9 cellular contexts compared by ENCODE assay signal in the genomic region with DNA sequence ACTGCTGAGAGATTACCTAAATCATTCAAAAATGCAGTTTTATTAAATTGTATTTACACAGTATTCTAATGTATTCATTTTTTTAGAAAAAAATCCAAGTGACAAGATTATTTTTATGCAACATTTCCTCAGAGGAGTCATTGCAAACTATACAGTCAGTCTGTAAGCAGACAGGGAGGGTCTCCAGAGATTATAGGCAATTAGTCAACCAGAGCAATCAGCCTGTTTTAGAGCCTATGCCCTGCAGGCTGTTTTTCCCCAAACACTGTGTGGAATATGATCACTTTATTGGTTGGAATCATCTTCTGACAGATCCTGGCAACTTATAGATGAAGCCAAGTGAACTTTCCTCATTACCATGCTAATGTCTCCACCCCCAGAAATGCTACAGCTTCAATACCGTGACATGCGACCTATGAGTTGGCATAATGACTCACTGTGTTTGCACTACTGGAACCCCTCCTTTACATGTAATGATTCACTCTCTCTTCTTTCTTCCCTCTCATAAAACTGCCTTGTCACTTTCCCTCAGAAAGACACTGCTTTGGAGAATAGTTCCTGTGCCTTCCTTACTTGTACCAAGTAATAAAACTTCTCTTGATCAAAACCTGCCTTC.
DNase-seq lines count a peak whose midpoint lies in the region; ATAC-seq, FAIRE-seq and TF ChIP-seq lines count a peak whose summit lies in the region.
"Had no signal": no experiment of that assay in that cellular context is flagged by ENCODE, and none has a peak within 500 bp of the region (broad histone marks: within the 10 kb centered on the region; RNA-seq: fewer than 3 reads in every experiment).

No MANE protein-coding gene starts in this region.

- H3K4me1 ChIP-seq in HUES48 (ENCODE audit: control insufficient read depth, insufficient read depth, low read length) (no peaks in the 10 kb centered on the region), keratinocyte (ENCODE audit: control insufficient read depth, extremely low read depth, insufficient read depth, low read length) (no peaks in the 10 kb centered on the region), ovary (ENCODE audit: insufficient read depth) (no peaks in the 10 kb centered on the region)

- no peak overlapping the region for H3K4me3 ChIP-seq in HUES48 (ENCODE audit: low read depth, low read length)
- H3K4me3 ChIP-seq in WI38 (ENCODE audit: low read depth, low read length): 0 out of 2 replicates have a peak overlapping the region, but pooled peaks have one; percentile 5
- no peak overlapping the region for H3K4me3 ChIP-seq in keratinocyte (ENCODE audit: control insufficient read depth in 2 of 3, extremely low read depth in 1 of 3, insufficient read depth in 2 of 3, low read depth in 1 of 3, low read length in 3 of 3)
- no peak overlapping the region for H3K4me3 ChIP-seq in ovary

- intact Hi-C loops in activated naive CD4-positive, alpha-beta T cell treated with anti-CD3 and anti-CD28 coated beads for 36 hours (cut with micrococcal nuclease): no loop called here
- intact Hi-C loops in ovary (cut with DNase I): no loop called here

- H3K27ac ChIP-seq in HUES48 (ENCODE audit: low read depth, low read length) (peak overlapping the region; percentile 73), keratinocyte (ENCODE audit: control insufficient read depth, insufficient read depth, low read length) (no peak overlapping the region), ovary (no peak overlapping the region)

- no peak for TF ChIP-seq CTCF in WI38 (IDR thresholded peaks at IDR 0.05; ENCODE audit: low read depth, low read length)
- TF ChIP-seq CTCF in keratinocyte (optimal IDR thresholded peaks at IDR 0.05 in 1 of 3, IDR thresholded peaks at IDR 0.05 in 1 of 3, conservative IDR thresholded peaks at IDR 0.05 in 1 of 3; ENCODE audit: extremely low read depth in 1 of 3, insufficient read depth in 2 of 3, low read length in 3 of 3): no peak
- no peak for TF ChIP-seq CTCF in ovary (IDR thresholded peaks at IDR 0.05)

- CTCF ChIA-PET in activated naive CD4-positive, alpha-beta T cell treated with anti-CD3 and anti-CD28 coated beads for 36 hours (lab: Charles Lee): no interaction called here

- no peak overlapping the region for H3K9ac ChIP-seq in HUES48 (ENCODE audit: low read depth, low read length)
- H3K9ac ChIP-seq in keratinocyte (ENCODE audit: control insufficient read depth, extremely low read depth, insufficient read depth, low read length): no peak overlapping the region

- H3K36me3 ChIP-seq in HUES48 (ENCODE audit: control insufficient read depth, insufficient read depth, low read length) (no peaks in the 10 kb centered on the region), keratinocyte (ENCODE audit: control insufficient read depth in 2 of 2, extremely low read depth in 1 of 2, insufficient read depth in 2 of 2, low read length in 2 of 2) (no peaks in the 10 kb centered on the region), ovary (no peaks in the 10 kb centered on the region)

- dilution Hi-C loops in keratinocyte (cut with MboI; ENCODE audit: extremely low pct_ligation_motif_present, low sequenced_read_pairs): no loop called here

- ATAC-seq in HG02610 (IDR thresholded peaks at IDR 0.05; ENCODE audit: unreplicated experiment) (no peak), left lobe of liver (no peak)

- H2AFZ ChIP-seq in keratinocyte (ENCODE audit: control insufficient read depth, low read length): no peak overlapping the region

- H3K4me2 ChIP-seq in keratinocyte (ENCODE audit: control insufficient read depth, extremely low read depth, insufficient read depth, low read depth, low read length): no peak overlapping the region

- H3K4me3 Mint-ChIP-seq in activated naive CD4-positive, alpha-beta T cell treated with anti-CD3 and anti-CD28 coated beads for 36 hours: no peak overlapping the region

- H3K79me2 ChIP-seq in keratinocyte (ENCODE audit: control insufficient read depth, insufficient read depth, low read length): no peaks in the 10 kb centered on the region

- H3K9me3 ChIP-seq in HUES48 (ENCODE audit: control insufficient read depth, insufficient read depth, low read length) (peaks cover 10% of the 10 kb centered on the region), keratinocyte (ENCODE audit: control insufficient read depth, low read depth, low read length) (no peaks in the 10 kb centered on the region), ovary (no peaks in the 10 kb centered on the region)

- no peak overlapping the region for H3K27ac Mint-ChIP-seq in activated naive CD4-positive, alpha-beta T cell treated with anti-CD3 and anti-CD28 coated beads for 36 hours

- no peak for TF ChIP-seq EP300 in ovary (IDR thresholded peaks at IDR 0.05)

- peaks cover 3% of the 10 kb centered on the region for H3K9me3 Mint-ChIP-seq in activated naive CD4-positive, alpha-beta T cell treated with anti-CD3 and anti-CD28 coated beads for 36 hours

- FAIRE-seq in keratinocyte (lab: Jason Lieb, UNC): peak; percentile 65

- 49 to 64% (median 55%) methylated on average over 2 of the region's 2 CpGs for WGBS in ovary, 3 donors

- H3K27me3 Mint-ChIP-seq in activated naive CD4-positive, alpha-beta T cell treated with anti-CD3 and anti-CD28 coated beads for 36 hours (ENCODE audit: low read depth): no peaks in the 10 kb centered on the region

- TF ChIP-seq POLR2A in ovary (IDR thresholded peaks at IDR 0.05): no peak

- H4K20me1 ChIP-seq in keratinocyte (ENCODE audit: control insufficient read depth, extremely low read depth, insufficient read depth, low read length): no peaks in the 10 kb centered on the region

- H3K9me1 ChIP-seq in keratinocyte (ENCODE audit: control insufficient read depth, extremely low read depth, insufficient read depth, low read length): no peaks in the 10 kb centered on the region

- no peaks in the 10 kb centered on the region for H3K4me1 Mint-ChIP-seq in activated naive CD4-positive, alpha-beta T cell treated with anti-CD3 and anti-CD28 coated beads for 36 hours (ENCODE audit: low read depth)

- DNase-seq in AG20443 (ENCODE audit: low spot score) (peak; percentile 62), keratinocyte (ENCODE audit: low read depth, low spot score) (no peak), left lobe of liver (ENCODE audit: low spot score) (no peak), ovary (no peak)
- no peak for DNase-seq in activated naive CD4-positive, alpha-beta T cell treated with anti-CD3 and anti-CD28 coated beads for 36 hours
- DNase-seq: MM.1S had no signal

- H3K27me3 ChIP-seq in HUES48 (ENCODE audit: control insufficient read depth, insufficient read depth, low read length) (no peaks in the 10 kb centered on the region), keratinocyte (ENCODE audit: control insufficient read depth, extremely low read depth, insufficient read depth, low read length) (no peaks in the 10 kb centered on the region), ovary (no peaks in the 10 kb centered on the region)

- H3K36me3 Mint-ChIP-seq in activated naive CD4-positive, alpha-beta T cell treated with anti-CD3 and anti-CD28 coated beads for 36 hours (ENCODE audit: low read depth): no peaks in the 10 kb centered on the region
